In the genomic region with DNA sequence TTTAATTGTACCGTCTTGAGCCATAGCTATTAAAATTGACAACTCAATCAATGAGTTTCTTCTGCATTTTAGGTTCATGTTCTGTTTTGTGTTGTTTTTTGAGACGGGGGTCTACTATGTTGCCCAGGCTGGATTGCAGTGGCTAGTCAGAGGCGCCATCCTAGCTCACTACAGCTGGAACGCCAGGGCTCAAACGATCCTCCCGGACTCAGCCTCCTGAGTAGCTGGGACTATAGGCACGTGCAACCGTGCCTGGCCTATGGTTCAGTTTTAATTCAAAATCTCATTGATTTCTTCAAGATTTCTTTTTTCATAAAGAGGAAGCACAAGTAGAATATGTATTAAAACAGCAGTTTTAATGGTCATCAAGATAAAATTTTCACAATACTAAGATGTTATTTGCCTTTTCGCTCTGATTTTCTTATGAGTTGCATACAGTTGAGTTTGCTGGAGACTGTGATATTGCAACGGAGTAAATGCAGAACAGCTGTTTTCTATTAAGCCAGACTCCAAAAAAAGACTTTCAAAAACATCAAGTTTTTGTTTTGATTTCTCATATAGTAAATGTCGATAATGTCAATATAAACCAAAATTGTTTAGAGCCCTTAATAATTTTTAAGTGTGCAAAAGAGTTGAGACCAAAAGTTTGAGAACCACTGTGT, we compare ENCODE assay signal across 9 cellular contexts. TPM values are rescaled to one million over a fixed set of nuclear protein-coding genes. Genes with fewer than 3 reads are reported as not detected.
DNase-seq lines count a peak whose midpoint lies in the region; ATAC-seq, FAIRE-seq and TF ChIP-seq lines count a peak whose summit lies in the region.
"Had no signal": no experiment of that assay in that cellular context is flagged by ENCODE, and none has a peak within 500 bp of the region (broad histone marks: within the 10 kb centered on the region; RNA-seq: fewer than 3 reads in every experiment).

No MANE protein-coding gene starts in this region.

- CTCF ChIA-PET in activated CD4-positive, alpha-beta memory T cell treated with anti-CD3 and anti-CD28 coated beads, Interleukin-2, amount 10 ng/mL, durations not matched to agents 7 days and 5 days (lab: Charles Lee), result no interaction called here

- intact Hi-C loops in kidney (cut with DNase I), result no loop called here

- H3K27ac ChIP-seq in kidney (ENCODE audit: low read depth in 2 of 2, low read length in 2 of 2), result no peak overlapping the region
- no peak overlapping the region for H3K27ac ChIP-seq in upper lobe of left lung

- TF ChIP-seq CTCF in kidney (IDR thresholded peaks at IDR 0.05; ENCODE audit: borderline replicate concordance, extremely low read depth, insufficient read depth) (no peak), upper lobe of left lung (IDR thresholded peaks at IDR 0.05) (no peak)

- no peak for DNase-seq in activated naive CD4-positive, alpha-beta T cell (lab: John Stamatoyannopoulos, UW)
- no peak for DNase-seq in activated CD4-positive, alpha-beta memory T cell treated with anti-CD3 and anti-CD28 coated beads, Interleukin-2, amount 10 ng/mL, durations not matched to agents 7 days and 5 days
- DNase-seq in kidney, result no peak
- DNase-seq in upper lobe of left lung, result no peak
- no peak for DNase-seq in SIG-M5 treated with dmso at 0.1 percent for 504 hours (lab: John Stamatoyannopoulos, UW; ENCODE audit: unreplicated experiment)
- DNase-seq in iPS-NIHi7 (ENCODE audit: extremely low spot score), result no peak
- no peak for DNase-seq in NCI-H2029 (lab: John Stamatoyannopoulos, UW)
- DNase-seq: activated effector memory CD4-positive, alpha-beta T cell treated with Interleukin-2 at 50 U/mL for 16 hours had no signal

- H3K27me3 ChIP-seq in upper lobe of left lung, result no peaks in the 10 kb centered on the region

- peak overlapping the region; percentile 27 to 90 for H3K9ac ChIP-seq in kidney (ENCODE audit: low read length in 2 of 2)

- peak overlapping the region; percentile 91 for H3K27ac Mint-ChIP-seq in activated naive CD4-positive, alpha-beta T cell treated with anti-CD3 and anti-CD28 coated beads, Interleukin-2, amount 50 U/mL, for 24 hours
- peak overlapping the region; percentile 45 for H3K27ac Mint-ChIP-seq in activated CD4-positive, alpha-beta memory T cell treated with anti-CD3 and anti-CD28 coated beads, Interleukin-2, amount 10 ng/mL, durations not matched to agents 7 days and 5 days

- H3K27me3 Mint-ChIP-seq in activated naive CD4-positive, alpha-beta T cell treated with anti-CD3 and anti-CD28 coated beads, Interleukin-2, amount 50 U/mL, for 24 hours, result no peaks in the 10 kb centered on the region
- no peaks in the 10 kb centered on the region for H3K27me3 Mint-ChIP-seq in activated CD4-positive, alpha-beta memory T cell treated with anti-CD3 and anti-CD28 coated beads, Interleukin-2, amount 10 ng/mL, durations not matched to agents 7 days and 5 days

- no peaks in the 10 kb centered on the region for H3K36me3 ChIP-seq in kidney (ENCODE audit: control insufficient read depth in 1 of 2, insufficient read depth in 2 of 2, low read length in 2 of 2)
- H3K36me3 ChIP-seq in upper lobe of left lung, result peaks cover 0 to 15% (median 3%) of the 10 kb centered on the region in 4 donors

- no peaks in the 10 kb centered on the region for H3K9me3 Mint-ChIP-seq in activated naive CD4-positive, alpha-beta T cell treated with anti-CD3 and anti-CD28 coated beads, Interleukin-2, amount 50 U/mL, for 24 hours
- no peaks in the 10 kb centered on the region for H3K9me3 Mint-ChIP-seq in activated CD4-positive, alpha-beta memory T cell treated with anti-CD3 and anti-CD28 coated beads, Interleukin-2, amount 10 ng/mL, durations not matched to agents 7 days and 5 days

- H3K4me3 Mint-ChIP-seq in activated naive CD4-positive, alpha-beta T cell treated with anti-CD3 and anti-CD28 coated beads, Interleukin-2, amount 50 U/mL, for 24 hours, result peak overlapping the region; percentile 98
- peak overlapping the region; percentile 94 for H3K4me3 Mint-ChIP-seq in activated CD4-positive, alpha-beta memory T cell treated with anti-CD3 and anti-CD28 coated beads, Interleukin-2, amount 10 ng/mL, durations not matched to agents 7 days and 5 days

- H3K4me1 ChIP-seq in kidney (ENCODE audit: control insufficient read depth in 1 of 2, insufficient read depth in 1 of 2, low read depth in 1 of 2, low read length in 2 of 2) (peaks cover 6 to 21% of the 10 kb centered on the region in 2 donors), upper lobe of left lung (peaks cover 23 to 27% (median 25%) of the 10 kb centered on the region in 4 donors)

- H3K4me1 Mint-ChIP-seq in activated naive CD4-positive, alpha-beta T cell treated with anti-CD3 and anti-CD28 coated beads, Interleukin-2, amount 50 U/mL, for 24 hours, result peaks cover 53% of the 10 kb centered on the region
- H3K4me1 Mint-ChIP-seq in activated CD4-positive, alpha-beta memory T cell treated with anti-CD3 and anti-CD28 coated beads, Interleukin-2, amount 10 ng/mL, durations not matched to agents 7 days and 5 days, result peaks cover 51% of the 10 kb centered on the region

- no peak for TF ChIP-seq POLR2A in upper lobe of left lung (IDR thresholded peaks at IDR 0.05)

- H3K36me3 Mint-ChIP-seq in activated naive CD4-positive, alpha-beta T cell treated with anti-CD3 and anti-CD28 coated beads, Interleukin-2, amount 50 U/mL, for 24 hours, result peaks cover 4% of the 10 kb centered on the region
- peaks cover 13% of the 10 kb centered on the region for H3K36me3 Mint-ChIP-seq in activated CD4-positive, alpha-beta memory T cell treated with anti-CD3 and anti-CD28 coated beads, Interleukin-2, amount 10 ng/mL, durations not matched to agents 7 days and 5 days (ENCODE audit: low read depth)

- H3K4me3 ChIP-seq in kidney (ENCODE audit: low read length in 2 of 2) (peak overlapping the region; percentile 89 to 95), upper lobe of left lung (peak overlapping the region; percentile 71 to 81 (median 74))

- 26 to 31% methylated on average over 11 of the region's 11 CpGs for WGBS in upper lobe of left lung, 2 donors

- no peak for FAIRE-seq in kidney (lab: Jason Lieb, UNC)

- no peak for ATAC-seq in upper lobe of left lung (ENCODE audit: low FRiP score in 2 of 2)

- H3K9me3 ChIP-seq in kidney (ENCODE audit: control insufficient read depth in 1 of 2, low read length in 2 of 2) (no peaks in the 10 kb centered on the region), upper lobe of left lung (no peaks in the 10 kb centered on the region)

- POLR2A ChIA-PET in activated CD4-positive, alpha-beta memory T cell treated with anti-CD3 and anti-CD28 coated beads, Interleukin-2, amount 10 ng/mL, durations not matched to agents 7 days and 5 days (lab: Charles Lee), result interaction anchor here (0.6 to 3.8 kb wide), 10 partner anchors 9 to 295 kb away, joined by 3 to 30 read pairs (median 4); a partner anchor contains a TSS

- TF ChIP-seq EP300 in upper lobe of left lung (IDR thresholded peaks at IDR 0.05), result no peak

RNA-seq across cellular contexts. Expression of a gene that starts 1.1 kb away (rescaled TPM):
- 10 to 100 TPM; 22.8 to 26.5 TPM for total RNA-seq in activated CD4-positive, alpha-beta memory T cell treated with anti-CD3 and anti-CD28 coated beads, Interleukin-2, amount 10 ng/mL, durations not matched to agents 7 days and 5 days
- total RNA-seq in kidney (37.2 TPM), upper lobe of left lung (10 to 100 TPM; 23.7 to 48.1 (median 29.2) TPM)
- polyA plus RNA-seq in kidney (ENCODE audit: insufficient read depth, low read depth, low replicate concordance), result 66.8 TPM
